In genomic region chr5:175883506-175883905, GRCh38 we compare ENCODE assay signal across 30 cellular contexts. TPM values are rescaled to one million over a fixed set of nuclear protein-coding genes. Genes with fewer than 3 reads are reported as not detected.
"Had no signal": no experiment of that assay in that cellular context is flagged by ENCODE, and none has a peak within 500 bp of the region (broad histone marks: within the 10 kb centered on the region; RNA-seq: fewer than 3 reads in every experiment).

No MANE protein-coding gene starts in this region.

- H3K27ac ChIP-seq: coronary artery, epithelial cell of prostate, esophagus squamous epithelium, gastrocnemius medialis, heart right ventricle, left lung had no signal

- H3K27ac Mint-ChIP-seq: endodermal cell, memory B cell had no signal

- H3K9me3 Mint-ChIP-seq: endodermal cell, memory B cell had no signal

- H3K4me1 ChIP-seq: esophagus squamous epithelium, gastrocnemius medialis, heart right ventricle, left lung had no signal

- H3K9me3 ChIP-seq: esophagus squamous epithelium, gastrocnemius medialis, heart right ventricle, left lung, mucosa of descending colon had no signal

- ATAC-seq: esophagus mucosa, gastrocnemius medialis, heart right ventricle, left cardiac atrium, left lung, left ventricle myocardium superior, mucosa of descending colon had no signal

- H3K36me3 ChIP-seq: esophagus squamous epithelium, gastrocnemius medialis, heart right ventricle, left lung had no signal

- H3K4me3 ChIP-seq: coronary artery, dorsolateral prefrontal cortex, esophagus squamous epithelium, gastrocnemius medialis, heart right ventricle, left lung, lung, mucosa of descending colon had no signal

- H3K4me3 Mint-ChIP-seq: endodermal cell, memory B cell had no signal

- DNase-seq: dermis blood vessel endothelial cell; dorsolateral prefrontal cortex; effector CD4-positive, alpha-beta T cell; effector memory CD4-positive, alpha-beta T cell; endodermal cell; erythroblast; esophagus squamous epithelium; foreskin fibroblast; foreskin melanocyte; gastrocnemius medialis; glutamatergic neuron; head of caudate nucleus; heart right ventricle; hippocampal formation; left cardiac atrium; left lung; left ventricle myocardium superior; mammary epithelial cell; mesendoderm; mucosa of descending colon had no signal

RNA-seq across cellular contexts. Expression of gene CPLX2, which starts 12.1 kb away (rescaled TPM):
- total RNA-seq: dermis blood vessel endothelial cell, endodermal cell, esophagus mucosa, gastrocnemius medialis, glomerular endothelial cell, heart right ventricle, kidney epithelial cell, left cardiac atrium, left lung, left ventricle myocardium superior, lower leg skin, mammary epithelial cell, myocyte had no signal
- polyA plus RNA-seq: keratinocyte, mammary epithelial cell had no signal
